1 cellular context compared by ENCODE assay signal in the genomic region with DNA sequence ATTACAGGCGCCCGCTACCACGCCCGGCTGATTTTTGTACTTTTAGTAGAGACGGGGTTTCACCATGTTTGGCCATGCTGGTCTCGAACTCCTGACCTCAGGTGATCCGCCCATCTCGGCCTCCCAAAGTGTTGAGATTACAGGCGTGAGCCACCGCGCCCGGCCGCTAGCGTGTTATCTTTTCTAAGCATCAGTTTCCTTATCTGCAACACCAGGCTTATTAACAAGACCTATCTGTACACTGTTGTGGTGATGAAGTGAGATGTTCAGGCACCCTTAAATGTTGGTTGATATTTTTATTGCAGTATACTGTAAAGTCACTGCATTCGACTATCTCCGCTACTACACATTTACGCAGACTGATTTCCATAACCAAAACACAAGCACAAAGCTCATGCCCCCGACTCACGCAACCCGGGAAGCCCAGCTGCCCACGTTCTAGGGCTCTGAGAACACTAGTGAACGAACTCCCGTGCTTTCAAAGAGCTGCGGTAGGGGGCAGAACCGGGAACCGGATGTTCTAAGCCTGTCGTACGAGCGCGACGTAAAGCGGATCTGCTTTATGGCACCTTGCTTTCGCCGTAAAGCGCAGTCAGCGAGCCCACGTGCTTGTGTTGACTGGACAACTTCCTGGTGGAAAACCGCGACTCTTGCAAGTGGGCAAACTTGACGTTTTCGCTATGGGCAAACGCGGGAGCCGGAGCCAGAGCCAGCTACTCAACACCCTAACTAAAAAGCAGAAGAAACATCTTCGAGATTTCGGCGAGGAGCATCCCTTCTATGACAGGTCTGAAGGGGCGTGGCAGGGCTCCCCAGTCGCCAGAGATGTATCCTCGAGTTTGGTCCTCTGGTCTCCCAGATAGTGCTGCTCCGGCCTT.
A peak's percentile ranks its signal among the peaks of the same experiment; 100 is the strongest.
TF ChIP-seq lines count a peak whose summit lies in the region.

TSS of gene UTP25 (plus strand) at position 589 of the 878 bp plus-strand sequence. CDS start at position 681, 92 bp downstream.

TF ChIP-seq in K562, 482 proteins besides CTCF, POLR2A, EP300 and RAD21 (continued from another document and continues in another):
- TF ChIP-seq, protein P1, sequence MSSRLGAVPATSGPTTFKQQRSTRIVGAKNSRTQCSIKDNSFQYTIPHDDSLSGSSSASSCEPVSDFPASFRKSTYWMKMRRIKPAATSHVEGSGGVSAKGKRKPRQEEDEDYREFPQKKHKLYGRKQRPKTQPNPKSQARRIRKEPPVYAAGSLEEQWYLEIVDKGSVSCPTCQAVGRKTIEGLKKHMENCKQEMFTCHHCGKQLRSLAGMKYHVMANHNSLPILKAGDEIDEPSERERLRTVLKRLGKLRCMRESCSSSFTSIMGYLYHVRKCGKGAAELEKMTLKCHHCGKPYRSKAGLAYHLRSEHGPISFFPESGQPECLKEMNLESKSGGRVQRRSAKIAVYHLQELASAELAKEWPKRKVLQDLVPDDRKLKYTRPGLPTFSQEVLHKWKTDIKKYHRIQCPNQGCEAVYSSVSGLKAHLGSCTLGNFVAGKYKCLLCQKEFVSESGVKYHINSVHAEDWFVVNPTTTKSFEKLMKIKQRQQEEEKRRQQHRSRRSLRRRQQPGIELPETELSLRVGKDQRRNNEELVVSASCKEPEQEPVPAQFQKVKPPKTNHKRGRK (tag; IDR thresholded peaks at IDR 0.05) = no peak
- TF ChIP-seq LARP7 (IDR thresholded peaks at IDR 0.05) (no peak), ATF3 (IDR thresholded peaks at IDR 0.05) (peak; percentile 53; the same call in 1 of the 2 replicates), ATF3 (CRISPR knock-in tag; conservative IDR thresholded peaks at IDR 0.05) (peak; percentile 82), FOXP1 (CRISPR knock-in tag; IDR thresholded peaks at IDR 0.05) (peak; percentile 70; the same call in 1 of the 2 replicates), TFAM (CRISPR knock-in tag; conservative IDR thresholded peaks at IDR 0.05) (no peak), DPF2 (IDR thresholded peaks at IDR 0.05) (peak; percentile 94), RBM17 (IDR thresholded peaks at IDR 0.05; ENCODE audit: borderline replicate concordance, low read depth, low read length) (no peak), CEBPZ (IDR thresholded peaks at IDR 0.05; ENCODE audit: borderline replicate concordance, low read depth, low read length) (no peak), SUPT5H (IDR thresholded peaks at IDR 0.05) (peak; percentile 78), HEY1 (CRISPR knock-in tag; IDR thresholded peaks at IDR 0.05; ENCODE audit: borderline replicate concordance) (no peak), MAX (CRISPR knock-in tag; IDR thresholded peaks at IDR 0.05) (peak; percentile 98), FOXM1 (IDR thresholded peaks at IDR 0.05; ENCODE audit: low read depth) (peak; percentile 77), FOXM1 (CRISPR knock-in tag; IDR thresholded peaks at IDR 0.05; ENCODE audit: low read depth) (peak; percentile 74; the same call in 1 of the 2 replicates), ZFPM2 (CRISPR knock-in tag; IDR thresholded peaks at IDR 0.05) (no peak), ZBTB1 (CRISPR knock-in tag; IDR thresholded peaks at IDR 0.05; ENCODE audit: borderline replicate concordance, low read depth) (no peak), ZNF696 (CRISPR knock-in tag; conservative IDR thresholded peaks at IDR 0.05) (no peak), NCOA4 (IDR thresholded peaks at IDR 0.05; ENCODE audit: partially characterized antibody) (no peak), ZNF143 (CRISPR knock-in tag; IDR thresholded peaks at IDR 0.05) (no peak), TEAD2 (tag; IDR thresholded peaks at IDR 0.05) (no peak), NR0B1 (IDR thresholded peaks at IDR 0.05; ENCODE audit: partially characterized antibody) (no peak), KLF6 (CRISPR knock-in tag; IDR thresholded peaks at IDR 0.05; ENCODE audit: borderline replicate concordance) (peak; percentile 49; the same call in 1 of the 2 replicates), SMARCA4 (IDR thresholded peaks at IDR 0.05) (peak; percentile 93), STAT5B (CRISPR knock-in tag; IDR thresholded peaks at IDR 0.05) (no peak), ZNF212 (CRISPR knock-in tag; IDR thresholded peaks at IDR 0.05) (no peak), NFATC3 (IDR thresholded peaks at IDR 0.05) (0 out of 2 replicates have a peak, but pooled peaks have one; percentile 29), ETV5 (CRISPR knock-in tag; IDR thresholded peaks at IDR 0.05; ENCODE audit: low read depth) (peak; percentile 100), HNRNPK (IDR thresholded peaks at IDR 0.05; ENCODE audit: low read depth, low read length, poor library complexity, severe bottlenecking) (no peak), CBX5 (IDR thresholded peaks at IDR 0.05; ENCODE audit: borderline replicate concordance, low read depth) (no peak), ARID1B (IDR thresholded peaks at IDR 0.05) (peak; percentile 94), HDAC6 (IDR thresholded peaks at IDR 0.05; ENCODE audit: low read depth, low read length) (no peak), ZNF75A (CRISPR knock-in tag; IDR thresholded peaks at IDR 0.05) (no peak), TFAP4 (CRISPR knock-in tag; IDR thresholded peaks at IDR 0.05; ENCODE audit: borderline replicate concordance) (peak; percentile 92), STAT5A (IDR thresholded peaks at IDR 0.05; ENCODE audit: borderline replicate concordance, low read length) (peak; percentile 68), ZNF586 (CRISPR knock-in tag; conservative IDR thresholded peaks at IDR 0.05) (no peak), TAL1 (IDR thresholded peaks at IDR 0.05) (peak; percentile 84), PPARD (CRISPR knock-in tag; IDR thresholded peaks at IDR 0.05) (no peak)
- TF ChIP-seq, protein P2, sequence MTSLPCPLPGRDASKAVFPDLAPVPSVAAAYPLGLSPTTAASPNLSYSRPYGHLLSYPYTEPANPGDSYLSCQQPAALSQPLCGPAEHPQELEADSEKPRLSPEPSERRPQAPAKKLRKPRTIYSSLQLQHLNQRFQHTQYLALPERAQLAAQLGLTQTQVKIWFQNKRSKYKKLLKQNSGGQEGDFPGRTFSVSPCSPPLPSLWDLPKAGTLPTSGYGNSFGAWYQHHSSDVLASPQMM (CRISPR knock-in tag; IDR thresholded peaks at IDR 0.05) = no peak
- TF ChIP-seq, protein P3, sequence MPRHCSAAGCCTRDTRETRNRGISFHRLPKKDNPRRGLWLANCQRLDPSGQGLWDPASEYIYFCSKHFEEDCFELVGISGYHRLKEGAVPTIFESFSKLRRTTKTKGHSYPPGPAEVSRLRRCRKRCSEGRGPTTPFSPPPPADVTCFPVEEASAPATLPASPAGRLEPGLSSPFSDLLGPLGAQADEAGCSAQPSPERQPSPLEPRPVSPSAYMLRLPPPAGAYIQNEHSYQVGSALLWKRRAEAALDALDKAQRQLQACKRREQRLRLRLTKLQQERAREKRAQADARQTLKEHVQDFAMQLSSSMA (CRISPR knock-in tag; IDR thresholded peaks at IDR 0.05) = no peak
- TF ChIP-seq, protein P4, sequence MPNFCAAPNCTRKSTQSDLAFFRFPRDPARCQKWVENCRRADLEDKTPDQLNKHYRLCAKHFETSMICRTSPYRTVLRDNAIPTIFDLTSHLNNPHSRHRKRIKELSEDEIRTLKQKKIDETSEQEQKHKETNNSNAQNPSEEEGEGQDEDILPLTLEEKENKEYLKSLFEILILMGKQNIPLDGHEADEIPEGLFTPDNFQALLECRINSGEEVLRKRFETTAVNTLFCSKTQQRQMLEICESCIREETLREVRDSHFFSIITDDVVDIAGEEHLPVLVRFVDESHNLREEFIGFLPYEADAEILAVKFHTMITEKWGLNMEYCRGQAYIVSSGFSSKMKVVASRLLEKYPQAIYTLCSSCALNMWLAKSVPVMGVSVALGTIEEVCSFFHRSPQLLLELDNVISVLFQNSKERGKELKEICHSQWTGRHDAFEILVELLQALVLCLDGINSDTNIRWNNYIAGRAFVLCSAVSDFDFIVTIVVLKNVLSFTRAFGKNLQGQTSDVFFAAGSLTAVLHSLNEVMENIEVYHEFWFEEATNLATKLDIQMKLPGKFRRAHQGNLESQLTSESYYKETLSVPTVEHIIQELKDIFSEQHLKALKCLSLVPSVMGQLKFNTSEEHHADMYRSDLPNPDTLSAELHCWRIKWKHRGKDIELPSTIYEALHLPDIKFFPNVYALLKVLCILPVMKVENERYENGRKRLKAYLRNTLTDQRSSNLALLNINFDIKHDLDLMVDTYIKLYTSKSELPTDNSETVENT (CRISPR knock-in tag; IDR thresholded peaks at IDR 0.05) = no peak
- TF ChIP-seq, protein P5, sequence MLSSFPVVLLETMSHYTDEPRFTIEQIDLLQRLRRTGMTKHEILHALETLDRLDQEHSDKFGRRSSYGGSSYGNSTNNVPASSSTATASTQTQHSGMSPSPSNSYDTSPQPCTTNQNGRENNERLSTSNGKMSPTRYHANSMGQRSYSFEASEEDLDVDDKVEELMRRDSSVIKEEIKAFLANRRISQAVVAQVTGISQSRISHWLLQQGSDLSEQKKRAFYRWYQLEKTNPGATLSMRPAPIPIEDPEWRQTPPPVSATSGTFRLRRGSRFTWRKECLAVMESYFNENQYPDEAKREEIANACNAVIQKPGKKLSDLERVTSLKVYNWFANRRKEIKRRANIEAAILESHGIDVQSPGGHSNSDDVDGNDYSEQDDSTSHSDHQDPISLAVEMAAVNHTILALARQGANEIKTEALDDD (IDR thresholded peaks at IDR 0.05) = peak; percentile 53
- TF ChIP-seq, protein P6, sequence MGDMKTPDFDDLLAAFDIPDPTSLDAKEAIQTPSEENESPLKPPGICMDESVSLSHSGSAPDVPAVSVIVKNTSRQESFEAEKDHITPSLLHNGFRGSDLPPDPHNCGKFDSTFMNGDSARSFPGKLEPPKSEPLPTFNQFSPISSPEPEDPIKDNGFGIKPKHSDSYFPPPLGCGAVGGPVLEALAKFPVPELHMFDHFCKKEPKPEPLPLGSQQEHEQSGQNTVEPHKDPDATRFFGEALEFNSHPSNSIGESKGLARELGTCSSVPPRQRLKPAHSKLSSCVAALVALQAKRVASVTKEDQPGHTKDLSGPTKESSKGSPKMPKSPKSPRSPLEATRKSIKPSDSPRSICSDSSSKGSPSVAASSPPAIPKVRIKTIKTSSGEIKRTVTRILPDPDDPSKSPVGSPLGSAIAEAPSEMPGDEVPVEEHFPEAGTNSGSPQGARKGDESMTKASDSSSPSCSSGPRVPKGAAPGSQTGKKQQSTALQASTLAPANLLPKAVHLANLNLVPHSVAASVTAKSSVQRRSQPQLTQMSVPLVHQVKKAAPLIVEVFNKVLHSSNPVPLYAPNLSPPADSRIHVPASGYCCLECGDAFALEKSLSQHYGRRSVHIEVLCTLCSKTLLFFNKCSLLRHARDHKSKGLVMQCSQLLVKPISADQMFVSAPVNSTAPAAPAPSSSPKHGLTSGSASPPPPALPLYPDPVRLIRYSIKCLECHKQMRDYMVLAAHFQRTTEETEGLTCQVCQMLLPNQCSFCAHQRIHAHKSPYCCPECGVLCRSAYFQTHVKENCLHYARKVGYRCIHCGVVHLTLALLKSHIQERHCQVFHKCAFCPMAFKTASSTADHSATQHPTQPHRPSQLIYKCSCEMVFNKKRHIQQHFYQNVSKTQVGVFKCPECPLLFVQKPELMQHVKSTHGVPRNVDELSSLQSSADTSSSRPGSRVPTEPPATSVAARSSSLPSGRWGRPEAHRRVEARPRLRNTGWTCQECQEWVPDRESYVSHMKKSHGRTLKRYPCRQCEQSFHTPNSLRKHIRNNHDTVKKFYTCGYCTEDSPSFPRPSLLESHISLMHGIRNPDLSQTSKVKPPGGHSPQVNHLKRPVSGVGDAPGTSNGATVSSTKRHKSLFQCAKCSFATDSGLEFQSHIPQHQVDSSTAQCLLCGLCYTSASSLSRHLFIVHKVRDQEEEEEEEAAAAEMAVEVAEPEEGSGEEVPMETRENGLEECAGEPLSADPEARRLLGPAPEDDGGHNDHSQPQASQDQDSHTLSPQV (IDR thresholded peaks at IDR 0.05) = peak; percentile 64
